20 cellular contexts compared by ENCODE assay signal in genomic region chr5:59559323-59559722, GRCh38.
"Had no signal": no experiment of that assay in that cellular context is flagged by ENCODE, and none has a peak within 500 bp of the region (broad histone marks: within the 10 kb centered on the region; RNA-seq: fewer than 3 reads in every experiment).

No MANE protein-coding gene starts in this region.

- H3K27ac ChIP-seq: esophagus squamous epithelium, left lung, parathyroid adenoma, sigmoid colon, testis, uterus, WERI-Rb-1 had no signal

- H3K4me1 ChIP-seq: testis, uterus had no signal

- DNase-seq: activated CD4-positive, alpha-beta T cell treated with anti-CD3 and anti-CD28 coated beads, Interleukin-2, amount 50 U/mL, for 1 hour; activated CD4-positive, CD25-positive, alpha-beta regulatory T cell treated with anti-CD3 and anti-CD28 coated beads, Interleukin-2, amount 50 U/mL, for 72 hours; activated CD8-positive, alpha-beta T cell treated with anti-CD3 and anti-CD28 coated beads, Interleukin-2, amount 10 ng/mL, durations not matched to agents 7 days and 5 days; activated gamma-delta T cell; anterior cingulate cortex; central memory CD4-positive, alpha-beta T cell; esophagus squamous epithelium; left lung; mammary epithelial cell; retina; sigmoid colon; spleen; stimulated activated CD4-positive, alpha-beta T cell treated with anti-CD3 and anti-CD28 coated beads, Interleukin-4, amount 100 ng/mL, for 1 hour; stimulated activated naive CD4-positive, alpha-beta T cell; T-cell; testis; trophoblast cell; uterus; WERI-Rb-1 had no signal

- H3K9me3 ChIP-seq: esophagus squamous epithelium, left lung, sigmoid colon, spleen, testis, uterus had no signal

- H3K4me3 ChIP-seq: esophagus squamous epithelium, left lung, sigmoid colon, spleen, testis, uterus had no signal

- H3K9ac ChIP-seq: parathyroid adenoma had no signal

- H2AFZ ChIP-seq: parathyroid adenoma had no signal

- H3K36me3 ChIP-seq: esophagus squamous epithelium, left lung, sigmoid colon, spleen, uterus, WERI-Rb-1 had no signal

- H3K27me3 ChIP-seq: esophagus squamous epithelium, left lung, sigmoid colon, spleen, testis, uterus had no signal
